ENCODE assay signal across 16 cellular contexts in genomic region chr19:39327318-39327717, GRCh38. TPM values are rescaled to one million over a fixed set of nuclear protein-coding genes. Genes with fewer than 3 reads are reported as not detected.
A peak's percentile ranks its signal among the peaks of the same experiment; 100 is the strongest.
DNase-seq lines count a peak whose midpoint lies in the region; ATAC-seq and TF ChIP-seq lines count a peak whose summit lies in the region.
"Had no signal": no experiment of that assay in that cellular context is flagged by ENCODE, and none has a peak within 500 bp of the region (broad histone marks: within the 10 kb centered on the region; RNA-seq: fewer than 3 reads in every experiment).

No MANE protein-coding gene starts in this region.

- POLR2A ChIA-PET in activated CD8-positive, alpha-beta T cell treated with anti-CD3 and anti-CD28 coated beads for 36 hours (lab: Charles Lee) = interaction anchor here (1.1 to 1.5 kb wide), 2 partner anchors 8 to 12 kb away, joined by 3 to 5 read pairs; partner anchors contain the start of gene GMFG
- POLR2A ChIA-PET in activated CD8-positive, alpha-beta T cell treated with anti-CD3 and anti-CD28 coated beads, Interleukin-2, amount 10 ng/mL, durations not matched to agents 7 days and 5 days (lab: Charles Lee) = interaction anchor here (0.7 to 1.7 kb wide), 5 partner anchors 8 to 205 kb away, joined by 3 to 6 read pairs (median 3); no protein-coding TSS in a partner anchor
- POLR2A ChIA-PET in T-cell (lab: Charles Lee) = interaction anchor here (0.7 to 0.8 kb wide), 2 partner anchors 220 to 1109 kb away, joined by 3 to 4 read pairs; no protein-coding TSS in a partner anchor

- no peak overlapping the region for H3K4me3 ChIP-seq in CD4-positive, CD25-positive, alpha-beta regulatory T cell (ENCODE audit: low read depth, low read length)
- no peak overlapping the region for H3K4me3 ChIP-seq in neuron (ENCODE audit: low read length)
- H3K4me3 ChIP-seq: A549 had no signal

- H3K9me3 ChIP-seq in CD4-positive, CD25-positive, alpha-beta regulatory T cell (ENCODE audit: control insufficient read depth in 2 of 2, low read length in 2 of 2) = no peaks in the 10 kb centered on the region
- no peaks in the 10 kb centered on the region for H3K9me3 ChIP-seq in neuron (ENCODE audit: low read length)
- H3K9me3 ChIP-seq: A549 had no signal

- no peaks in the 10 kb centered on the region for H3K27me3 ChIP-seq in CD4-positive, CD25-positive, alpha-beta regulatory T cell (ENCODE audit: control insufficient read depth, insufficient read depth, low read length)
- peaks cover 3% of the 10 kb centered on the region for H3K27me3 ChIP-seq in neuron (ENCODE audit: insufficient read depth, low read length)

- H2AFZ ChIP-seq in neuron (ENCODE audit: low read depth, low read length) = peak overlapping the region; percentile 31

- DNase-seq in activated CD8-positive, alpha-beta T cell treated with anti-CD3 and anti-CD28 coated beads for 36 hours = no peak
- no peak for DNase-seq in activated CD8-positive, alpha-beta T cell treated with anti-CD3 and anti-CD28 coated beads, Interleukin-2, amount 10 ng/mL, durations not matched to agents 7 days and 5 days
- DNase-seq in CD4-positive, CD25-positive, alpha-beta regulatory T cell = no peak
- no peak for DNase-seq in T-cell
- DNase-seq in left colon = no peak
- no peak for DNase-seq in NCI-H1092 (lab: John Stamatoyannopoulos, UW)
- DNase-seq in activated CD8-positive, alpha-beta memory T cell treated with anti-CD3 and anti-CD28 coated beads for 24 hours = no peak
- DNase-seq: SHP77 treated with DMSO at 0.1 percent for 48 hours had no signal

- intact Hi-C loops in activated CD8-positive, alpha-beta T cell treated with anti-CD3 and anti-CD28 coated beads for 36 hours (cut with micrococcal nuclease) = loop anchor here (5.0 kb wide), 1 partner anchor 115 kb away; no protein-coding TSS in a partner anchor
- intact Hi-C loops in left colon (cut with DNase I, micrococcal nuclease) = loop anchor here (5.0 kb wide), 1 partner anchor 205 kb away; no protein-coding TSS in a partner anchor

- no peak overlapping the region for H3K4me3 Mint-ChIP-seq in activated CD8-positive, alpha-beta T cell treated with anti-CD3 and anti-CD28 coated beads for 36 hours
- H3K4me3 Mint-ChIP-seq in activated CD8-positive, alpha-beta T cell treated with anti-CD3 and anti-CD28 coated beads, Interleukin-2, amount 10 ng/mL, durations not matched to agents 7 days and 5 days = no peak overlapping the region
- no peak overlapping the region for H3K4me3 Mint-ChIP-seq in CD4-positive, CD25-positive, alpha-beta regulatory T cell
- H3K4me3 Mint-ChIP-seq in T-cell = no peak overlapping the region

- no peaks in the 10 kb centered on the region for H3K27me3 Mint-ChIP-seq in activated CD8-positive, alpha-beta T cell treated with anti-CD3 and anti-CD28 coated beads for 36 hours
- no peaks in the 10 kb centered on the region for H3K27me3 Mint-ChIP-seq in activated CD8-positive, alpha-beta T cell treated with anti-CD3 and anti-CD28 coated beads, Interleukin-2, amount 10 ng/mL, durations not matched to agents 7 days and 5 days (ENCODE audit: low read depth)
- no peaks in the 10 kb centered on the region for H3K27me3 Mint-ChIP-seq in CD4-positive, CD25-positive, alpha-beta regulatory T cell
- H3K27me3 Mint-ChIP-seq in T-cell = no peaks in the 10 kb centered on the region
- H3K27me3 Mint-ChIP-seq: CD4-positive, alpha-beta T cell had no signal

- H3K27ac ChIP-seq in CD4-positive, CD25-positive, alpha-beta regulatory T cell (ENCODE audit: insufficient read depth, low read length, poor library complexity, severe bottlenecking) = peak overlapping the region; percentile 36

- peak overlapping the region; percentile 30 for H3K27ac Mint-ChIP-seq in activated CD8-positive, alpha-beta T cell treated with anti-CD3 and anti-CD28 coated beads for 36 hours
- no peak overlapping the region for H3K27ac Mint-ChIP-seq in activated CD8-positive, alpha-beta T cell treated with anti-CD3 and anti-CD28 coated beads, Interleukin-2, amount 10 ng/mL, durations not matched to agents 7 days and 5 days
- peak overlapping the region; percentile 59 to 87 (median 60) for H3K27ac Mint-ChIP-seq in CD4-positive, CD25-positive, alpha-beta regulatory T cell
- peak overlapping the region; percentile 74 to 82 for H3K27ac Mint-ChIP-seq in T-cell

- H3K4me1 Mint-ChIP-seq in activated CD8-positive, alpha-beta T cell treated with anti-CD3 and anti-CD28 coated beads for 36 hours (ENCODE audit: low read depth) = peaks cover 32% of the 10 kb centered on the region
- H3K4me1 Mint-ChIP-seq in activated CD8-positive, alpha-beta T cell treated with anti-CD3 and anti-CD28 coated beads, Interleukin-2, amount 10 ng/mL, durations not matched to agents 7 days and 5 days (ENCODE audit: low read depth) = peaks cover 40% of the 10 kb centered on the region
- H3K4me1 Mint-ChIP-seq in CD4-positive, CD25-positive, alpha-beta regulatory T cell = peaks cover 0 to 77% (median 35%) of the 10 kb centered on the region in 4 donors
- peaks cover 38 to 51% (median 47%) of the 10 kb centered on the region in 3 donors for H3K4me1 Mint-ChIP-seq in T-cell

- peaks cover 26% of the 10 kb centered on the region for H3K36me3 Mint-ChIP-seq in activated CD8-positive, alpha-beta T cell treated with anti-CD3 and anti-CD28 coated beads for 36 hours (ENCODE audit: low read depth)
- H3K36me3 Mint-ChIP-seq in activated CD8-positive, alpha-beta T cell treated with anti-CD3 and anti-CD28 coated beads, Interleukin-2, amount 10 ng/mL, durations not matched to agents 7 days and 5 days (ENCODE audit: low read depth) = peaks cover 39% of the 10 kb centered on the region
- peaks cover 17% of the 10 kb centered on the region for H3K36me3 Mint-ChIP-seq in CD4-positive, CD25-positive, alpha-beta regulatory T cell
- H3K36me3 Mint-ChIP-seq in T-cell = peaks cover 18% of the 10 kb centered on the region

- no peak for TF ChIP-seq CTCF in activated CD8-positive, alpha-beta T cell treated with anti-CD3 and anti-CD28 coated beads for 36 hours (IDR thresholded peaks at IDR 0.05)

- H3K4me1 ChIP-seq in CD4-positive, CD25-positive, alpha-beta regulatory T cell (ENCODE audit: control insufficient read depth, insufficient read depth, low read length, poor library complexity, severe bottlenecking) = peaks cover 36% of the 10 kb centered on the region
- H3K4me1 ChIP-seq in neuron (ENCODE audit: insufficient read depth, low read length) = peaks cover 11% of the 10 kb centered on the region

- H3K36me3 ChIP-seq in CD4-positive, CD25-positive, alpha-beta regulatory T cell (ENCODE audit: control insufficient read depth, insufficient read depth, low read length) = peaks cover 40% of the 10 kb centered on the region
- H3K36me3 ChIP-seq in neuron (ENCODE audit: insufficient read depth, low read length) = no peaks in the 10 kb centered on the region

- H3K9me3 Mint-ChIP-seq in activated CD8-positive, alpha-beta T cell treated with anti-CD3 and anti-CD28 coated beads for 36 hours = no peaks in the 10 kb centered on the region
- no peaks in the 10 kb centered on the region for H3K9me3 Mint-ChIP-seq in activated CD8-positive, alpha-beta T cell treated with anti-CD3 and anti-CD28 coated beads, Interleukin-2, amount 10 ng/mL, durations not matched to agents 7 days and 5 days (ENCODE audit: insufficient read depth)
- no peaks in the 10 kb centered on the region for H3K9me3 Mint-ChIP-seq in CD4-positive, CD25-positive, alpha-beta regulatory T cell
- H3K9me3 Mint-ChIP-seq in T-cell = no peaks in the 10 kb centered on the region
- H3K9me3 Mint-ChIP-seq: CD4-positive, alpha-beta T cell; H9 had no signal

- no peak for ATAC-seq in activated CD8-positive, alpha-beta T cell treated with anti-CD3 and anti-CD28 coated beads for 36 hours
- ATAC-seq in activated CD8-positive, alpha-beta T cell treated with anti-CD3 and anti-CD28 coated beads, Interleukin-2, amount 10 ng/mL, durations not matched to agents 7 days and 5 days = no peak
- no peak for ATAC-seq in CD4-positive, CD25-positive, alpha-beta regulatory T cell (ENCODE audit: low read depth in 2 of 2)
- ATAC-seq in T-cell (replicated peaks in 1 of 4) (no peak), left colon (no peak)

- CTCF ChIA-PET in activated CD8-positive, alpha-beta T cell treated with anti-CD3 and anti-CD28 coated beads for 36 hours (lab: Charles Lee) = interaction anchor here (0.6 to 2.8 kb wide), 17 partner anchors 8 to 205 kb away, joined by 3 to 15 read pairs (median 4); partner anchors contain the start of genes GMFG and NCCRP1
- CTCF ChIA-PET in activated CD8-positive, alpha-beta T cell treated with anti-CD3 and anti-CD28 coated beads, Interleukin-2, amount 10 ng/mL, durations not matched to agents 7 days and 5 days (lab: Charles Lee) = interaction anchor here (0.7 to 2.9 kb wide), 14 partner anchors 15 to 205 kb away, joined by 3 to 20 read pairs (median 5); partner anchors contain the start of genes IFNL1 and SAMD4B
- CTCF ChIA-PET in T-cell (lab: Charles Lee) = interaction anchor here (0.6 to 1.1 kb wide), 4 partner anchors 116 to 214 kb away, joined by 3 to 6 read pairs (median 4); no protein-coding TSS in a partner anchor

RNA-seq across cellular contexts. Expression of gene LRFN1, which starts 6.7 kb away (rescaled TPM):
- 1 to 10 TPM; 6.1 to 6.5 TPM for total RNA-seq in activated CD8-positive, alpha-beta T cell treated with anti-CD3 and anti-CD28 coated beads for 36 hours
- 1 to 10 TPM; 8.0 to 8.3 TPM for total RNA-seq in activated CD8-positive, alpha-beta T cell treated with anti-CD3 and anti-CD28 coated beads, Interleukin-2, amount 10 ng/mL, durations not matched to agents 7 days and 5 days
- total RNA-seq in CD4-positive, CD25-positive, alpha-beta regulatory T cell = 4.9 TPM
- 1 to 10 TPM; 2.1 to 4.9 (median 3.1) TPM for polyA plus RNA-seq in CD4-positive, CD25-positive, alpha-beta regulatory T cell
- total RNA-seq in T-cell (10 to 100 TPM in 2 of 5 donors, 1 to 10 TPM in 3; 3.5 to 10.9 (median 8.7) TPM), left colon (under 1 TPM; 0.18 to 0.61 TPM)

RNA-seq across cellular contexts. Expression of gene GMFG, which starts 8.5 kb away (rescaled TPM):
- total RNA-seq in activated CD8-positive, alpha-beta T cell treated with anti-CD3 and anti-CD28 coated beads for 36 hours = 100 to 1,000 TPM; 280 to 297 TPM
- 100 to 1,000 TPM; 471 to 482 TPM for total RNA-seq in activated CD8-positive, alpha-beta T cell treated with anti-CD3 and anti-CD28 coated beads, Interleukin-2, amount 10 ng/mL, durations not matched to agents 7 days and 5 days
- total RNA-seq in CD4-positive, CD25-positive, alpha-beta regulatory T cell = 512 TPM
- polyA plus RNA-seq in CD4-positive, CD25-positive, alpha-beta regulatory T cell = 1,000 to 10,000 TPM; 1,343 to 1,906 (median 1,706) TPM
- 100 to 1,000 TPM; 337 to 427 (median 397) TPM for total RNA-seq in T-cell
- total RNA-seq in left colon = 10 to 100 TPM in 1 of 2 donors, 1 to 10 TPM in 1; 7.0 to 17.8 TPM
- total RNA-seq: H9, HT-29, IMR-90 had no signal

RNA-seq across cellular contexts. Expression of gene SAMD4B, which starts 14.9 kb away (rescaled TPM):
- total RNA-seq in activated CD8-positive, alpha-beta T cell treated with anti-CD3 and anti-CD28 coated beads for 36 hours = 10 to 100 TPM; 35.5 to 37.1 TPM
- 10 to 100 TPM; 43.7 to 44.5 TPM for total RNA-seq in activated CD8-positive, alpha-beta T cell treated with anti-CD3 and anti-CD28 coated beads, Interleukin-2, amount 10 ng/mL, durations not matched to agents 7 days and 5 days
- total RNA-seq in CD4-positive, CD25-positive, alpha-beta regulatory T cell = 78.9 TPM
- polyA plus RNA-seq in CD4-positive, CD25-positive, alpha-beta regulatory T cell = 1 to 10 TPM; 5.7 to 9.9 (median 6.5) TPM
- total RNA-seq in T-cell (10 to 100 TPM; 59.4 to 72.3 (median 62.0) TPM), left colon (10 to 100 TPM; 65.2 to 72.2 TPM)

RNA-seq across cellular contexts. Expression of gene IFNL1, which starts 31.1 kb away (rescaled TPM):
- total RNA-seq in activated CD8-positive, alpha-beta T cell treated with anti-CD3 and anti-CD28 coated beads for 36 hours = not detected
- under 1 TPM in 1 of 2 experiments, not detected in 1; 0.29 TPM for total RNA-seq in activated CD8-positive, alpha-beta T cell treated with anti-CD3 and anti-CD28 coated beads, Interleukin-2, amount 10 ng/mL, durations not matched to agents 7 days and 5 days
- not detected for total RNA-seq in CD4-positive, CD25-positive, alpha-beta regulatory T cell
- not detected for polyA plus RNA-seq in CD4-positive, CD25-positive, alpha-beta regulatory T cell
- total RNA-seq in T-cell (under 1 TPM in 1 of 5 donors, not detected in 4; 0.49 TPM), left colon (not detected)
- total RNA-seq: CD4-positive, alpha-beta T cell; H9; HT-29; IMR-90; OCI-LY7; RPMI7951 had no signal
- polyA plus RNA-seq: A549, IMR-90 had no signal

RNA-seq across cellular contexts. Expression of gene IFNL2, which starts 59.1 kb away (rescaled TPM):
- total RNA-seq in activated CD8-positive, alpha-beta T cell treated with anti-CD3 and anti-CD28 coated beads for 36 hours = not detected
- total RNA-seq in activated CD8-positive, alpha-beta T cell treated with anti-CD3 and anti-CD28 coated beads, Interleukin-2, amount 10 ng/mL, durations not matched to agents 7 days and 5 days = not detected
- not detected for total RNA-seq in CD4-positive, CD25-positive, alpha-beta regulatory T cell
- not detected for polyA plus RNA-seq in CD4-positive, CD25-positive, alpha-beta regulatory T cell
- not detected for total RNA-seq in T-cell
- total RNA-seq in left colon = not detected
- total RNA-seq: CD4-positive, alpha-beta T cell; H9; HT-29; IMR-90; OCI-LY7; RPMI7951 had no signal
- polyA plus RNA-seq: A549, IMR-90 had no signal

Comparison
In these comparisons a context has a peak if more than half of its experiments do, and no peak if none do; other contexts are left out.
1. RNA of gene GMFG, which starts 8.5 kb away (total RNA-seq): 512 TPM in CD4-positive, CD25-positive, alpha-beta regulatory T cell (single experiment), 471 to 482 TPM in activated CD8-positive, alpha-beta T cell treated with anti-CD3 and anti-CD28 coated beads, Interleukin-2, amount 10 ng/mL, durations not matched to agents 7 days and 5 days, 337 to 427 TPM in T-cell and 280 to 297 TPM in activated CD8-positive, alpha-beta T cell treated with anti-CD3 and anti-CD28 coated beads for 36 hours; 7.0 to 17.8 TPM in left colon; every median in the first group is over 10 times any median in the second.